35 cellular contexts compared by ENCODE assay signal in the genomic region with DNA sequence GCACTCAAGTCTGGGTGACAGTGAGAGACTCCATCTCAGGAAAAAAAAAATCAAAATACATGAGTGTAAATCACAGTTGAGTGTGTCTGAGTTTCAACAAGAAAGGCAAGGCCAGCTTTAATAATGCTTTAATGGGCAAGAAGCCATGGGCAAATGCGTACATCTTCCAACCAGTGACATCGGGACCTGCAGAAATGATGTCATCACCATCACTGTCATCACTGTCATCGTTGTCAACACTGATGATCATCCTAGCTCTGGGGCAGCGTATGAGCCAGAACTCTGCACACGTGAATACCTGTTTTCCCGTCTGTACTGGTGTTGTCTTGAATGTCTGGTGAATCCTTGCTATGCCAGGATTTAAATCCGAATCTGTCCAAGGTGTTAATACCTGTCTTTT.
"Had no signal": no experiment of that assay in that cellular context is flagged by ENCODE, and none has a peak within 500 bp of the region (broad histone marks: within the 10 kb centered on the region; RNA-seq: fewer than 3 reads in every experiment).

No MANE protein-coding gene starts in this region.

- H3K36me3 ChIP-seq: MG63 had no signal

- H3K27me3 ChIP-seq: MG63 had no signal

- H3K4me3 ChIP-seq: MG63 had no signal

- H3K9me3 ChIP-seq: MG63 had no signal

- DNase-seq: Karpas-422, Kasumi-1, MG63, MM.1S, MV-4-11, NCI-H1048, NCI-H1092, NCI-H1092 treated with DMSO at 0.1 percent for 48 hours, NCI-H1105, NCI-H1105 treated with DMSO at 0.1 percent for 48 hours, NCI-H1417, NCI-H1417 treated with DMSO at 0.1 percent for 48 hours, NCI-H1436, NCI-H1436 treated with DMSO at 0.1 percent for 48 hours, NCI-H146, NCI-H1694, NCI-H1694 treated with DMSO at 0.1 percent for 48 hours, NCI-H187, NCI-H187 treated with DMSO at 0.1 percent for 48 hours, NCI-H1930, NCI-H2029, NCI-H2029 treated with DMSO at 0.1 percent for 48 hours, NCI-H2081, NCI-H2081 treated with DMSO at 0.1 percent for 48 hours, NCI-H2107, NCI-H2171, NCI-H2171 treated with DMSO at 0.1 percent for 48 hours, NCI-H2227 treated with DMSO at 0.1 percent for 48 hours, NCI-H226, NCI-H345, NCI-H446, NCI-H446 treated with DMSO at 0.1 percent for 48 hours, NCI-H510A, NCI-H510A treated with DMSO at 0.1 percent for 48 hours, NCI-H524 had no signal
